ENCODE assay signal across 27 cellular contexts in genomic region chr3:144105542-144105941, GRCh38.
DNase-seq lines count a peak whose midpoint lies in the region; ATAC-seq, FAIRE-seq and TF ChIP-seq lines count a peak whose summit lies in the region.
"Had no signal": no experiment of that assay in that cellular context is flagged by ENCODE, and none has a peak within 500 bp of the region (broad histone marks: within the 10 kb centered on the region; RNA-seq: fewer than 3 reads in every experiment).

No MANE protein-coding gene starts in this region.

- no peaks in the 10 kb centered on the region for H3K4me1 ChIP-seq in pancreas
- H3K4me1 ChIP-seq: testis had no signal

- no peak overlapping the region for H3K27ac Mint-ChIP-seq in activated T-cell treated with anti-CD3 and anti-CD28 coated beads, Interleukin-2, amount 50 U/mL, for 72 hours
- H3K27ac Mint-ChIP-seq: activated CD4-positive, alpha-beta memory T cell treated with anti-CD3 and anti-CD28 coated beads, Interleukin-2, amount 10 ng/mL, durations not matched to agents 7 days and 5 days; activated naive CD8-positive, alpha-beta T cell treated with anti-CD3 and anti-CD28 coated beads, Interleukin-2, amount 10 ng/mL, durations not matched to agents 7 days and 5 days; T-helper 1 cell treated with Interleukin-12 subunit alpha and Interleukin-12 subunit beta and Interleukin-4 antibody, amounts not matched to agents 30 μg/mL and 1 μg/mL, for 36 hours had no signal

- intact Hi-C loops in pancreas (cut with DNase I) = no loop called here

- WGBS in pancreas, 2 donors = 52 to 66% methylated on average over 3 of the region's 3 CpGs

- DNase-seq in DMS53 treated with DMSO at 0.1 percent for 48 hours (lab: John Stamatoyannopoulos, UW; ENCODE audit: unreplicated experiment) = peak; percentile 82
- DNase-seq in RCC 7860 (ENCODE audit: low spot score) = peak; percentile 21
- DNase-seq in kidney epithelial cell (ENCODE audit: low read depth) = peak; percentile 21
- DNase-seq in pancreas = no peak
- no peak for DNase-seq in activated T-cell treated with anti-CD3 and anti-CD28 coated beads, Interleukin-2, amount 50 U/mL, for 72 hours
- DNase-seq: activated CD4-positive, alpha-beta memory T cell treated with anti-CD3 and anti-CD28 coated beads, Interleukin-2, amount 10 ng/mL, durations not matched to agents 7 days and 5 days; activated CD4-positive, CD25-positive, alpha-beta regulatory T cell treated with anti-CD3 and anti-CD28 coated beads, Interleukin-2, amount 50 U/mL, for 72 hours; activated CD8-positive, alpha-beta memory T cell treated with anti-CD3 and anti-CD28 coated beads, Interleukin-2, amount 50 U/mL, for 48 hours; activated effector memory CD4-positive, alpha-beta T cell treated with Interleukin-2 at 50 U/mL for 16 hours; activated naive CD8-positive, alpha-beta T cell treated with anti-CD3 and anti-CD28 coated beads, Interleukin-2, amount 10 ng/mL, durations not matched to agents 7 days and 5 days; DMS 273 treated with DMSO at 0.1 percent for 48 hours; H7; KG1; NCI-H1436; NCI-H2107; stimulated activated naive CD8-positive, alpha-beta T cell treated with anti-CD3 and anti-CD28 coated beads, Interleukin-15, Interleukin-2, amounts not matched to agents 100 U/mL and 50 U/mL, for 24 hours; testis had no signal

- no peaks in the 10 kb centered on the region for H3K9me3 Mint-ChIP-seq in activated T-cell treated with anti-CD3 and anti-CD28 coated beads, Interleukin-2, amount 50 U/mL, for 72 hours
- H3K9me3 Mint-ChIP-seq: activated CD4-positive, alpha-beta memory T cell treated with anti-CD3 and anti-CD28 coated beads, Interleukin-2, amount 10 ng/mL, durations not matched to agents 7 days and 5 days; T-helper 1 cell treated with Interleukin-12 subunit alpha and Interleukin-12 subunit beta and Interleukin-4 antibody, amounts not matched to agents 30 μg/mL and 1 μg/mL, for 36 hours had no signal

- H3K36me3 Mint-ChIP-seq in activated T-cell treated with anti-CD3 and anti-CD28 coated beads, Interleukin-2, amount 50 U/mL, for 72 hours (ENCODE audit: insufficient read depth in 2 of 2) = no peaks in the 10 kb centered on the region
- H3K36me3 Mint-ChIP-seq: activated naive CD8-positive, alpha-beta T cell treated with anti-CD3 and anti-CD28 coated beads, Interleukin-2, amount 10 ng/mL, durations not matched to agents 7 days and 5 days had no signal

- no peak overlapping the region for H3K4me3 Mint-ChIP-seq in activated T-cell treated with anti-CD3 and anti-CD28 coated beads, Interleukin-2, amount 50 U/mL, for 72 hours
- H3K4me3 Mint-ChIP-seq: activated CD4-positive, alpha-beta memory T cell treated with anti-CD3 and anti-CD28 coated beads, Interleukin-2, amount 10 ng/mL, durations not matched to agents 7 days and 5 days; activated naive CD8-positive, alpha-beta T cell treated with anti-CD3 and anti-CD28 coated beads, Interleukin-2, amount 10 ng/mL, durations not matched to agents 7 days and 5 days; T-helper 1 cell treated with Interleukin-12 subunit alpha and Interleukin-12 subunit beta and Interleukin-4 antibody, amounts not matched to agents 30 μg/mL and 1 μg/mL, for 36 hours had no signal

- no peak overlapping the region for H3K4me3 ChIP-seq in kidney epithelial cell (ENCODE audit: low read depth, low read length)
- H3K4me3 ChIP-seq in pancreas = no peak overlapping the region
- H3K4me3 ChIP-seq: gastroesophageal sphincter, testis had no signal

- no peaks in the 10 kb centered on the region for H3K9me3 ChIP-seq in pancreas
- H3K9me3 ChIP-seq: gastroesophageal sphincter, testis had no signal

- FAIRE-seq in RCC 7860 (lab: Jason Lieb, UNC) (no peak), pancreas (lab: Jason Lieb, UNC) (no peak)
- FAIRE-seq: endometrium, GM19239, islet of Langerhans, TTC549, urothelium cell line had no signal

- no peaks in the 10 kb centered on the region for H3K27me3 ChIP-seq in kidney epithelial cell (ENCODE audit: control insufficient read depth, insufficient read depth, low read length)
- no peaks in the 10 kb centered on the region for H3K27me3 ChIP-seq in pancreas
- H3K27me3 ChIP-seq: gastroesophageal sphincter, testis had no signal

- ATAC-seq in pancreas (peak; percentile 63 to 84 (median 78)), HG02852 (IDR thresholded peaks at IDR 0.05; ENCODE audit: unreplicated experiment) (no peak), HG03520 (IDR thresholded peaks at IDR 0.05; ENCODE audit: unreplicated experiment) (no peak)
- ATAC-seq in activated T-cell treated with anti-CD3 and anti-CD28 coated beads, Interleukin-2, amount 50 U/mL, for 72 hours (replicated peaks in 1 of 2) = no peak
- ATAC-seq: gastroesophageal sphincter; stimulated activated naive CD8-positive, alpha-beta T cell treated with anti-CD3 and anti-CD28 coated beads, Interleukin-15, Interleukin-2, amounts not matched to agents 100 U/mL and 50 U/mL, for 24 hours had no signal

- no peaks in the 10 kb centered on the region for H3K4me1 Mint-ChIP-seq in activated T-cell treated with anti-CD3 and anti-CD28 coated beads, Interleukin-2, amount 50 U/mL, for 72 hours (ENCODE audit: low read depth)
- H3K4me1 Mint-ChIP-seq: activated naive CD8-positive, alpha-beta T cell treated with anti-CD3 and anti-CD28 coated beads, Interleukin-2, amount 10 ng/mL, durations not matched to agents 7 days and 5 days had no signal

- peaks cover 6% of the 10 kb centered on the region for H3K27me3 Mint-ChIP-seq in activated T-cell treated with anti-CD3 and anti-CD28 coated beads, Interleukin-2, amount 50 U/mL, for 72 hours (ENCODE audit: low read depth)

- no peak overlapping the region for H3K27ac ChIP-seq in pancreas
- H3K27ac ChIP-seq: gastroesophageal sphincter, RWPE1, testis had no signal

- H3K36me3 ChIP-seq in kidney epithelial cell (ENCODE audit: control insufficient read depth, insufficient read depth, low read length) (no peaks in the 10 kb centered on the region), pancreas (no peaks in the 10 kb centered on the region)
- H3K36me3 ChIP-seq: gastroesophageal sphincter had no signal

- no peak for TF ChIP-seq CTCF in kidney epithelial cell (IDR thresholded peaks at IDR 0.05; ENCODE audit: insufficient read depth, low read length, poor library complexity, severe bottlenecking)
- no peak for TF ChIP-seq CTCF in pancreas (IDR thresholded peaks at IDR 0.05)

Comparison
In these comparisons a context has a peak if more than half of its experiments do, and no peak if none do; other contexts are left out.
1. DNase-seq: peak in DMS53 treated with DMSO at 0.1 percent for 48 hours (single experiment), RCC 7860 (single experiment) and kidney epithelial cell (single experiment); none in pancreas (0 of 6) and activated T-cell treated with anti-CD3 and anti-CD28 coated beads, Interleukin-2, amount 50 U/mL, for 72 hours (0 of 2).
2. ATAC-seq: peak in pancreas (4 of 4); none in HG02852 (single experiment), activated T-cell treated with anti-CD3 and anti-CD28 coated beads, Interleukin-2, amount 50 U/mL, for 72 hours (0 of 2) and HG03520 (single experiment).